Comparison of ENCODE assay signal across 9 cellular contexts in the genomic region with DNA sequence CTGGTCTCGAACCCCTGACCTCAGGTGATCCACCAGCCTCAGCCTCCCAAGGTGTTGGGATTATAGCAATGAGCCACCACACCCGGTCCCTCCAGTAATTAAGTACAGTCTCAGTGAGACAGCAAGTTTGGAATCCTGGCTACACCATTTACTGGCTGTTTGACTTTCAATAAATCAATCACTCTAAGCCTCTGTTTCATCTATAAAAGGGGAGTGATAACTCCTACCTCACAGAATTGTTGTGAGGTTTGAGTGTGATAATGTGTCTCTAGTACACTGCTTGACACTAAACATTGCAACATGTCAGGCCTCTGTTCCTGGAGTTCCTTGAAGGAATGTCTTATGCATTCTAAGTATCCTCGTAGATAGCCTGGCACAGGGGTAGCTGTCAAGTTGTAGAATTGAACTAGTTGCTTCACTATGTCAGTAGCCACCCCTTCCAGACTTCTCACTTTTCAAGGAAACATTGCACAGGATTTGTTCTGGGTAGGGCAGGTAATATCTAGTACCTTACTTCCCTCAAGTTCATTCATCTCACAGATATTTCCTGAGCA. TPM values are rescaled to one million over a fixed set of nuclear protein-coding genes. Genes with fewer than 3 reads are reported as not detected.
DNase-seq lines count a peak whose midpoint lies in the region; ATAC-seq and TF ChIP-seq lines count a peak whose summit lies in the region.
"Had no signal": no experiment of that assay in that cellular context is flagged by ENCODE, and none has a peak within 500 bp of the region (broad histone marks: within the 10 kb centered on the region; RNA-seq: fewer than 3 reads in every experiment).

No MANE protein-coding gene starts in this region.

- intact Hi-C loops in esophagus squamous epithelium (cut with DNase I) = loop anchor here (5.0 kb wide), 1 partner anchor 36 kb away; a partner anchor contains a TSS

- no peaks in the 10 kb centered on the region for H3K9me3 ChIP-seq in SJCRH30 (replicated peaks)
- H3K9me3 ChIP-seq in esophagus squamous epithelium = no peaks in the 10 kb centered on the region
- H3K9me3 ChIP-seq in skeletal muscle satellite cell (replicated peaks; ENCODE audit: low read length) = no peaks in the 10 kb centered on the region
- H3K9me3 ChIP-seq: upper lobe of left lung had no signal

- TF ChIP-seq POLR2A in esophagus squamous epithelium (IDR thresholded peaks at IDR 0.05) = no peak

- no peak for DNase-seq in GM12864 (ENCODE audit: low read depth)
- no peak for DNase-seq in SJCRH30
- no peak for DNase-seq in esophagus squamous epithelium (lab: John Stamatoyannopoulos, UW)
- no peak for DNase-seq in glomerular visceral epithelial cell (ENCODE audit: extremely low spot score)
- DNase-seq in stimulated activated CD4-positive, alpha-beta T cell treated with anti-CD3 and anti-CD28 coated beads, Interleukin-15, amount 100 ng/mL, for 24 hours = no peak
- DNase-seq: upper lobe of left lung had no signal

- peak overlapping the region; percentile 81 for H3K9ac ChIP-seq in skeletal muscle satellite cell (ENCODE audit: low read depth, low read length)

- H3K4me1 ChIP-seq in SJCRH30 (peaks cover 9% of the 10 kb centered on the region; the same call in 1 of the 2 replicates), esophagus squamous epithelium (peaks cover 2 to 68% (median 34%) of the 10 kb centered on the region in 3 donors), skeletal muscle satellite cell (ENCODE audit: control insufficient read depth, insufficient read depth, low read length) (peaks cover 23% of the 10 kb centered on the region)

- peak overlapping the region; percentile 98 for H3K4me2 ChIP-seq in skeletal muscle satellite cell (ENCODE audit: low read length)

- 66 to 75% methylated on average over 3 of the region's 3 CpGs for WGBS in esophagus squamous epithelium, 2 donors

- no peak for ATAC-seq in HG03432 (IDR thresholded peaks at IDR 0.05; ENCODE audit: unreplicated experiment)
- no peak for ATAC-seq in GM18861 (IDR thresholded peaks at IDR 0.05; ENCODE audit: unreplicated experiment)

- H3K36me3 ChIP-seq in SJCRH30 (no peaks in the 10 kb centered on the region), esophagus squamous epithelium (peaks cover 0 to 26% (median 4%) of the 10 kb centered on the region in 3 donors), skeletal muscle satellite cell (ENCODE audit: insufficient read depth, low read length) (peaks cover 15% of the 10 kb centered on the region)

- H3K27ac ChIP-seq in SJCRH30 = no peak overlapping the region
- H3K27ac ChIP-seq in esophagus squamous epithelium = peak overlapping the region; percentile 88 to 96 (median 92)

- TF ChIP-seq CTCF in GM12864 (IDR thresholded peaks at IDR 0.05; ENCODE audit: low read depth, low read length, missing control alignments) = no peak
- no peak for TF ChIP-seq CTCF in esophagus squamous epithelium (IDR thresholded peaks at IDR 0.05)

- H3K4me3 ChIP-seq in GM12864 (ENCODE audit: low read depth, low read length) (peak overlapping the region; percentile 69), SJCRH30 (peak overlapping the region; percentile 68), esophagus squamous epithelium (peak overlapping the region in 2 of 4 donors; percentile 74 to 77), skeletal muscle satellite cell (ENCODE audit: low read length) (peak overlapping the region; percentile 76)

- no peaks in the 10 kb centered on the region for H3K27me3 ChIP-seq in SJCRH30
- no peaks in the 10 kb centered on the region for H3K27me3 ChIP-seq in esophagus squamous epithelium
- no peaks in the 10 kb centered on the region for H3K27me3 ChIP-seq in skeletal muscle satellite cell (ENCODE audit: control insufficient read depth, insufficient read depth, low read length)

RNA-seq across cellular contexts. Expression of a gene that starts 12.4 kb away (rescaled TPM):
- 12.1 and 12.7 TPM in 2 replicates for total RNA-seq in SJCRH30 (2014; rRNA removed; shearing (Covaris generic))
- total RNA-seq in esophagus squamous epithelium = 10 to 100 TPM; 10.5 to 27.9 (median 16.1) TPM
- total RNA-seq in skeletal muscle satellite cell (2012; rRNA removed) = 7.4 and 8.3 TPM in 2 replicates

RNA-seq across cellular contexts. Expression of a gene that starts 19.3 kb away (rescaled TPM):
- 42.1 and 43.4 TPM in 2 replicates for total RNA-seq in SJCRH30 (2014; rRNA removed; shearing (Covaris generic))
- total RNA-seq in esophagus squamous epithelium = 10 to 100 TPM; 56.8 to 72.2 (median 60.1) TPM
- total RNA-seq in skeletal muscle satellite cell (2012; rRNA removed) = 29.9 and 45.0 TPM in 2 replicates

RNA-seq across cellular contexts. Expression of a gene that starts 30.4 kb away (rescaled TPM):
- 29.7 and 43.1 TPM in 2 replicates for total RNA-seq in SJCRH30 (2014; rRNA removed; shearing (Covaris generic))
- total RNA-seq in esophagus squamous epithelium = 10 to 100 TPM; 21.9 to 35.1 (median 25.6) TPM
- total RNA-seq in skeletal muscle satellite cell (2012; rRNA removed) = 17.7 and 23.4 TPM in 2 replicates

RNA-seq across cellular contexts. Expression of a gene that starts 34.4 kb away (rescaled TPM):
- total RNA-seq in SJCRH30 (2014; rRNA removed; shearing (Covaris generic)) = 1.6 and 1.7 TPM in 2 replicates
- total RNA-seq in esophagus squamous epithelium = 1 to 10 TPM; 2.1 to 3.0 (median 2.5) TPM
- 0.25 and 0.44 TPM in 2 replicates for total RNA-seq in skeletal muscle satellite cell (2012; rRNA removed)

RNA-seq across cellular contexts. Expression of a gene that starts 34.4 kb away (rescaled TPM):
- 25.2 and 31.7 TPM in 2 replicates for total RNA-seq in SJCRH30 (2014; rRNA removed; shearing (Covaris generic))
- total RNA-seq in esophagus squamous epithelium = 10 to 100 TPM; 34.0 to 59.1 (median 42.9) TPM
- total RNA-seq in skeletal muscle satellite cell (2012; rRNA removed) = 52.4 and 56.3 TPM in 2 replicates
